24 cellular contexts compared by ENCODE assay signal in genomic region chr12:111103583-111103982, GRCh38.
"Had no signal": no experiment of that assay in that cellular context is flagged by ENCODE, and none has a peak within 500 bp of the region (broad histone marks: within the 10 kb centered on the region; RNA-seq: fewer than 3 reads in every experiment).

No MANE protein-coding gene starts in this region.

- H3K27me3 ChIP-seq: Peyer's patch had no signal

- H3K36me3 ChIP-seq: Peyer's patch, SJCRH30 had no signal

- H3K27ac ChIP-seq: HL-60, KMS-11, PC-9, Peyer's patch, SJCRH30 had no signal

- H2AFZ ChIP-seq: PC-9 had no signal

- H3K4me2 ChIP-seq: KMS-11, PC-9 had no signal

- H3K9me3 ChIP-seq: Peyer's patch, SJCRH30 had no signal

- FAIRE-seq: HTR-8/SVneo had no signal

- H3K4me3 ChIP-seq: PC-9, Peyer's patch, SJCRH30 had no signal

- H3K9ac ChIP-seq: KMS-11 had no signal

- ATAC-seq: Right ventricle myocardium inferior, SK-N-SH treated with all-trans-retinoic acid at 6 μM for 48 hours had no signal

- DNase-seq: Kasumi-1, NCI-H1092, NCI-H1105 treated with DMSO at 0.1 percent for 48 hours, NCI-H1417 treated with DMSO at 0.1 percent for 48 hours, NCI-H146, NCI-H187 treated with DMSO at 0.1 percent for 48 hours, NCI-H2029 treated with DMSO at 0.1 percent for 48 hours, NCI-H226, NCI-H446, NCI-H510A, NCI-H524 treated with DMSO at 0.1 percent for 48 hours, NCI-H69, NCI-H774, OCI-M1, PC-9, Peyer's patch, SHP77 treated with DMSO at 0.1 percent for 48 hours, SJCRH30, T-helper 2 cell had no signal

- H3K4me1 ChIP-seq: Peyer's patch, SJCRH30 had no signal
